9 cellular contexts compared by ENCODE assay signal in the genomic region with DNA sequence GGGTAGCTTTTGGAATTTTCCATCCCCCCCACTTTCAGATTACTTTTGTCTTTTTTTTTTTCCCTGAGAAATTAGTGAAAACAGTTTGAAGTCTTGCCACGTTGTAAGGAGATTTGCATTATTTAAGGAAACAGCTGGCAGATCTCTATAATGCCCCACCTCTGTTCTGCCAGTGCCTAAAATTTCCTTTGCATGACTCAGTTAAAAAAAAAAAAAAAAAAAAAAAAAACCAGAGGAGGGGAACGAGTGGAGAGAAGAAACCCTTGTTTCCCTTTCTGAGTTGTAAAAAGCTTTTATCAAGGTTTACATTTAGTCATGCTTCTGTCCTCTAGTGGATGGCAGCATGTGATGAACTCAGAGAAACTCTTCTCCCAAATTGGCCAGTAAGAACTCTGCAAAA. TPM values are rescaled to one million over a fixed set of nuclear protein-coding genes. Genes with fewer than 3 reads are reported as not detected.
A peak's percentile ranks its signal among the peaks of the same experiment; 100 is the strongest.
DNase-seq lines count a peak whose midpoint lies in the region; ATAC-seq and TF ChIP-seq lines count a peak whose summit lies in the region.
"Had no signal": no experiment of that assay in that cellular context is flagged by ENCODE, and none has a peak within 500 bp of the region (broad histone marks: within the 10 kb centered on the region; RNA-seq: fewer than 3 reads in every experiment).

No MANE protein-coding gene starts in this region.

- peaks cover 29% of the 10 kb centered on the region for H4K20me1 ChIP-seq in OCI-LY7 (ENCODE audit: insufficient read depth, low read length)
- H4K20me1 ChIP-seq in osteoblast (ENCODE audit: insufficient read depth, low read length): no peaks in the 10 kb centered on the region

- no peak overlapping the region for H3K27ac ChIP-seq in OCI-LY7 (ENCODE audit: low read depth, low read length, poor library complexity, severe bottlenecking)
- H3K27ac ChIP-seq in osteoblast (ENCODE audit: low read depth, low read length): peak overlapping the region; percentile 66

- peaks cover 81% of the 10 kb centered on the region for H3K79me2 ChIP-seq in OCI-LY7 (ENCODE audit: insufficient read depth, low read depth, low read length)
- no peaks in the 10 kb centered on the region for H3K79me2 ChIP-seq in osteoblast (ENCODE audit: insufficient read depth, low read length)

- H3K9me3 ChIP-seq in OCI-LY7 (ENCODE audit: low read length) (no peaks in the 10 kb centered on the region), osteoblast (ENCODE audit: low read depth, low read length) (no peaks in the 10 kb centered on the region)

- no peaks in the 10 kb centered on the region for H3K27me3 ChIP-seq in osteoblast (ENCODE audit: insufficient read depth, low read length)

- intact Hi-C loops in OCI-LY7 (cut with micrococcal nuclease; ENCODE audit: unreplicated experiment): no loop called here

- H3K4me3 ChIP-seq in OCI-LY7 (ENCODE audit: low read depth, low read length, poor library complexity, severe bottlenecking): no peak overlapping the region
- H3K4me3 ChIP-seq in osteoblast (ENCODE audit: insufficient read depth, low read length): peak overlapping the region; percentile 31

- H3K4me1 ChIP-seq in OCI-LY7 (ENCODE audit: insufficient read depth, low read length, poor library complexity, severe bottlenecking) (peaks cover 45% of the 10 kb centered on the region), osteoblast (ENCODE audit: insufficient read depth, low read length) (peaks cover 26% of the 10 kb centered on the region)

- ATAC-seq in esophagus mucosa (peak; percentile 61), HG02588 (IDR thresholded peaks at IDR 0.05; ENCODE audit: unreplicated experiment) (no peak), HG03354 (IDR thresholded peaks at IDR 0.05; ENCODE audit: poor library complexity, severe bottlenecking, unreplicated experiment) (no peak)

- no peaks in the 10 kb centered on the region for H3K9me2 ChIP-seq in OCI-LY7 (ENCODE audit: insufficient read depth, low read length)

- no TSS peak for BruUV-seq in OCI-LY7 (replicated peaks; lab: Mats Ljungman, UMichigan)

- POLR2A ChIA-PET in OCI-LY7 (lab: Charles Lee): interaction anchor here (0.7 to 2.3 kb wide), 15 partner anchors 8 to 90 kb away, joined by 3 to 15 read pairs (median 4); no protein-coding TSS in a partner anchor

- H3K4me2 ChIP-seq in OCI-LY7 (ENCODE audit: low read length) (peak overlapping the region; percentile 60), osteoblast (ENCODE audit: insufficient read depth, low read length) (peak overlapping the region; percentile 75)

- H3K36me3 ChIP-seq in OCI-LY7 (ENCODE audit: insufficient read depth, low read length): no peaks in the 10 kb centered on the region
- no peaks in the 10 kb centered on the region for H3K36me3 ChIP-seq in osteoblast (ENCODE audit: insufficient read depth, low read length)

- DNase-seq in Daoy (ENCODE audit: low read depth): peak; percentile 70
- peak; percentile 29 for DNase-seq in OCI-LY7 (ENCODE audit: low spot score)
- DNase-seq in osteoblast (ENCODE audit: insufficient read length, low spot score, missing footprints): peak; percentile 46
- DNase-seq in activated naive CD4-positive, alpha-beta T cell treated with Interleukin-2 at 50 U/mL for 16 hours: no peak
- DNase-seq in COLO668 (lab: John Stamatoyannopoulos, UW; ENCODE audit: unreplicated experiment): no peak
- DNase-seq: activated T-cell treated with anti-CD3 and anti-CD28 coated beads, Interleukin-2, amount 50 U/mL, for 4 hours had no signal

- H2AFZ ChIP-seq in OCI-LY7 (ENCODE audit: low read length) (no peak overlapping the region), osteoblast (ENCODE audit: low read length) (no peak overlapping the region)

- CTCF ChIA-PET in OCI-LY7 (lab: Charles Lee; ENCODE audit: unreplicated experiment): no interaction called here

- TF ChIP-seq CTCF in OCI-LY7 (conservative IDR thresholded peaks at IDR 0.05; ENCODE audit: low read length) (no peak; the same call in 1 of the 2 replicates), osteoblast (IDR thresholded peaks at IDR 0.05; ENCODE audit: extremely low read depth, low read depth, low read length) (no peak)

RNA-seq across cellular contexts. Expression of a gene that starts 33.5 kb away (rescaled TPM):
- 13.4 and 18.2 TPM in 2 replicates for total RNA-seq in Daoy (2014; rRNA removed; shearing (Covaris generic))
- 21.8 and 25.5 TPM in 2 replicates for total RNA-seq in OCI-LY7 (2014; rRNA removed; shearing (Covaris generic))
- total RNA-seq in OCI-LY7 (2022) (39.1 and 40.1 TPM in 2 replicates), esophagus mucosa (18.2 TPM), osteoblast (24.5 and 25.7 TPM in 2 replicates)

Comparison
In these comparisons a context has a peak if more than half of its experiments do, and no peak if none do; other contexts are left out.
1. DNase-seq: peak in Daoy (single experiment), OCI-LY7 (single experiment) and osteoblast (single experiment); none in activated naive CD4-positive, alpha-beta T cell treated with Interleukin-2 at 50 U/mL for 16 hours (single experiment) and COLO668 (single experiment).